12 cellular contexts compared by ENCODE assay signal in genomic region chr17:8002646-8003593, GRCh38. TPM values are rescaled to one million over a fixed set of nuclear protein-coding genes. Genes with fewer than 3 reads are reported as not detected.
A peak's percentile ranks its signal among the peaks of the same experiment; 100 is the strongest.
DNase-seq lines count a peak whose midpoint lies in the region; ATAC-seq and TF ChIP-seq lines count a peak whose summit lies in the region.
"Had no signal": no experiment of that assay in that cellular context is flagged by ENCODE, and none has a peak within 500 bp of the region (broad histone marks: within the 10 kb centered on the region; RNA-seq: fewer than 3 reads in every experiment).

No MANE protein-coding gene starts in this region.

- TF ChIP-seq CTCF in glutamatergic neuron (IDR thresholded peaks at IDR 0.05; ENCODE audit: partially characterized antibody, unreplicated experiment) (no peak), neural progenitor cell (IDR thresholded peaks at IDR 0.05) (peak; percentile 16)

- H3K9me3 ChIP-seq in neural progenitor cell (ENCODE audit: low read depth), result no peaks in the 10 kb centered on the region

- peak; percentile 39 for ATAC-seq in stimulated activated naive CD8-positive, alpha-beta T cell treated with anti-CD3 and anti-CD28 coated beads, Interleukin-15, amount 100 ng/mL, for 72 hours
- no peak for ATAC-seq in stimulated activated naive CD8-positive, alpha-beta T cell treated with anti-CD3 and anti-CD28 coated beads, Interleukin-15, Interleukin-2, amounts not matched to agents 100 U/mL and 50 U/mL, for 24 hours

- H3K4me1 ChIP-seq in neural progenitor cell, result peaks cover 10% of the 10 kb centered on the region

- H3K36me3 ChIP-seq in neural progenitor cell, result no peaks in the 10 kb centered on the region

- peaks cover 6% of the 10 kb centered on the region for H3K36me3 Mint-ChIP-seq in glutamatergic neuron (ENCODE audit: unreplicated experiment)
- no peaks in the 10 kb centered on the region for H3K36me3 Mint-ChIP-seq in neural progenitor cell

- H3K4me2 ChIP-seq in neural progenitor cell, result peak overlapping the region; percentile 71

- peaks cover 9% of the 10 kb centered on the region for H3K4me1 Mint-ChIP-seq in stimulated activated naive CD8-positive, alpha-beta T cell treated with anti-CD3 and anti-CD28 coated beads, Interleukin-15, amount 100 ng/mL, for 72 hours
- no peaks in the 10 kb centered on the region for H3K4me1 Mint-ChIP-seq in glutamatergic neuron (ENCODE audit: low read depth, unreplicated experiment)
- H3K4me1 Mint-ChIP-seq in neural progenitor cell, result peaks cover 5% of the 10 kb centered on the region

- no peak overlapping the region for H3K9ac ChIP-seq in neural progenitor cell

- H4K20me1 ChIP-seq in neural progenitor cell (ENCODE audit: low read depth), result no peaks in the 10 kb centered on the region

- no peak overlapping the region for H3K27ac ChIP-seq in neural progenitor cell

- peak overlapping the region; percentile 61 for H2AFZ ChIP-seq in neural progenitor cell (replicated peaks)

- no peaks in the 10 kb centered on the region for H3K9me3 Mint-ChIP-seq in stimulated activated naive CD8-positive, alpha-beta T cell treated with anti-CD3 and anti-CD28 coated beads, Interleukin-15, amount 100 ng/mL, for 72 hours
- H3K9me3 Mint-ChIP-seq in glutamatergic neuron (ENCODE audit: unreplicated experiment) (peaks cover 5% of the 10 kb centered on the region), neural progenitor cell (peaks cover 5% of the 10 kb centered on the region)

- no peaks in the 10 kb centered on the region for H3K79me2 ChIP-seq in neural progenitor cell (ENCODE audit: low read depth)

- H3K4me3 ChIP-seq in neural progenitor cell, result peak overlapping the region; percentile 42

- H3K27me3 ChIP-seq in neural progenitor cell, result peaks cover 67% of the 10 kb centered on the region

- H3K27me3 Mint-ChIP-seq in stimulated activated naive CD8-positive, alpha-beta T cell treated with anti-CD3 and anti-CD28 coated beads, Interleukin-15, amount 100 ng/mL, for 72 hours, result peaks cover 59% of the 10 kb centered on the region
- peaks cover 25% of the 10 kb centered on the region for H3K27me3 Mint-ChIP-seq in glutamatergic neuron (ENCODE audit: unreplicated experiment)
- H3K27me3 Mint-ChIP-seq in neural progenitor cell (ENCODE audit: insufficient read depth, low read depth), result peaks cover 49% of the 10 kb centered on the region

- DNase-seq in stimulated activated naive CD8-positive, alpha-beta T cell treated with anti-CD3 and anti-CD28 coated beads, Interleukin-15, amount 100 ng/mL, for 72 hours, result no peak
- DNase-seq in stimulated activated naive CD8-positive, alpha-beta T cell treated with anti-CD3 and anti-CD28 coated beads, Interleukin-15, Interleukin-2, amounts not matched to agents 100 U/mL and 50 U/mL, for 24 hours, result no peak
- DNase-seq in glutamatergic neuron, result peak; percentile 32
- peak; percentile 47 for DNase-seq in neural progenitor cell (ENCODE audit: low spot score)
- no peak for DNase-seq in amygdala (lab: John Stamatoyannopoulos, UW)
- no peak for DNase-seq in NCI-H2107 treated with DMSO at 0.1 percent for 48 hours (lab: John Stamatoyannopoulos, UW; ENCODE audit: unreplicated experiment)
- no peak for DNase-seq in SW 1271 (lab: John Stamatoyannopoulos, UW)
- no peak for DNase-seq in NCI-H2227 (lab: John Stamatoyannopoulos, UW; ENCODE audit: unreplicated experiment)
- DNase-seq: activated effector memory CD4-positive, alpha-beta T cell treated with anti-CD3 and anti-CD28 coated beads, Interleukin-2, amount 50 U/mL, for 16 hours; NCI-H1930 had no signal

- H3K4me3 Mint-ChIP-seq in stimulated activated naive CD8-positive, alpha-beta T cell treated with anti-CD3 and anti-CD28 coated beads, Interleukin-15, amount 100 ng/mL, for 72 hours, result peak overlapping the region; percentile 33 to 51
- H3K4me3 Mint-ChIP-seq in glutamatergic neuron (ENCODE audit: unreplicated experiment) (no peak overlapping the region), neural progenitor cell (peak overlapping the region; percentile 61)

- H3K27ac Mint-ChIP-seq in stimulated activated naive CD8-positive, alpha-beta T cell treated with anti-CD3 and anti-CD28 coated beads, Interleukin-15, amount 100 ng/mL, for 72 hours, result no peak overlapping the region
- H3K27ac Mint-ChIP-seq in glutamatergic neuron (ENCODE audit: unreplicated experiment) (no peak overlapping the region), neural progenitor cell (no peak overlapping the region)
- H3K27ac Mint-ChIP-seq: IgD-negative memory B cell had no signal

- H3F3A ChIP-seq in neural progenitor cell (ENCODE audit: low read depth), result peaks cover 16% of the 10 kb centered on the region

RNA-seq across cellular contexts. Expression of gene GUCY2D, which starts 0.5 kb away (rescaled TPM):
- not detected for total RNA-seq in glutamatergic neuron (ENCODE audit: unreplicated experiment)
- 0.37 TPM in 1 of 2 replicates, not detected in the other for total RNA-seq in neural progenitor cell (ENCODE audit: low replicate concordance)
- total RNA-seq: fibroblast of villous mesenchyme had no signal

RNA-seq across cellular contexts. Expression of gene ALOX15B, which starts 35.9 kb away (rescaled TPM):
- total RNA-seq in glutamatergic neuron (ENCODE audit: unreplicated experiment) (not detected), neural progenitor cell (ENCODE audit: low replicate concordance) (0.06 TPM in 1 of 2 replicates, not detected in the other)
- total RNA-seq: fibroblast of villous mesenchyme had no signal

Comparison
In these comparisons a context has a peak if more than half of its experiments do, and no peak if none do; other contexts are left out.
1. DNase-seq: peak in glutamatergic neuron (single experiment) and neural progenitor cell (single experiment); none in stimulated activated naive CD8-positive, alpha-beta T cell treated with anti-CD3 and anti-CD28 coated beads, Interleukin-15, amount 100 ng/mL, for 72 hours (0 of 2), stimulated activated naive CD8-positive, alpha-beta T cell treated with anti-CD3 and anti-CD28 coated beads, Interleukin-15, Interleukin-2, amounts not matched to agents 100 U/mL and 50 U/mL, for 24 hours (single experiment), amygdala (0 of 56), NCI-H2107 treated with DMSO at 0.1 percent for 48 hours (single experiment), SW 1271 (0 of 2) and NCI-H2227 (single experiment).